In the genomic region with DNA sequence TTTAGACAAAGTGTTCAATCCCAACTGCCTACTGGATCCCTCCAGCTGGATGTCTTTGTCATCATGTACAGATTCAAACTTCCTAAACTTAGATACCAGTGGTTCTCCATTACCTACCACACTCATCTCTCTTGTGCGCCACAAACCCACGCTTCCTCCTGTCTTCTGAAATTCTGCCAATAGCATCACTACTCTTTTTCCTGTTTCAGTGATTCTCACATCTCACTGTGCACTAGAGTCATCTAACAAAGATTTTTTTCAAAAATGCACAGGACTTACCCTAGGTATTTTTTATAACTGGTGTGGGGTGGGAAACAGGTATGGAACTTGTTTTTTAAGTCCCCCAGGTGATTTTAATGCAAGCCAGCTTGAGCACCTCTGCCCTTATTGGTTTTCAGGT, we compare ENCODE assay signal across 1 cellular context.
TF ChIP-seq lines count a peak whose summit lies in the region.

No MANE protein-coding gene starts in this region.

TF ChIP-seq in K562, 482 proteins besides CTCF, POLR2A, EP300 and RAD21:
- TF ChIP-seq ZNF347 (CRISPR knock-in tag; IDR thresholded peaks at IDR 0.05; ENCODE audit: low read depth) (no peak), KHSRP (IDR thresholded peaks at IDR 0.05) (no peak), SUPT5H (IDR thresholded peaks at IDR 0.05) (0 out of 2 replicates have a peak, but pooled peaks have one; percentile 4)
